7 cellular contexts compared by ENCODE assay signal in genomic region chr13:95660981-95661581, GRCh38. TPM values are rescaled to one million over a fixed set of nuclear protein-coding genes. Genes with fewer than 3 reads are reported as not detected.
A peak's percentile ranks its signal among the peaks of the same experiment; 100 is the strongest.
DNase-seq lines count a peak whose midpoint lies in the region; FAIRE-seq and TF ChIP-seq lines count a peak whose summit lies in the region.

No MANE protein-coding gene starts in this region.

- no peaks in the 10 kb centered on the region for H3K79me2 ChIP-seq in SU-DHL-6 (ENCODE audit: insufficient read depth, low read length)

- TF ChIP-seq CTCF in SU-DHL-6 (IDR thresholded peaks at IDR 0.05; ENCODE audit: insufficient read depth, low read length, poor library complexity, severe bottlenecking) (peak; percentile 56), tibial artery (IDR thresholded peaks at IDR 0.05) (no peak)

- no peaks in the 10 kb centered on the region for H3K9me2 ChIP-seq in SU-DHL-6 (replicated peaks; ENCODE audit: insufficient read depth, low read length)

- H3K9ac ChIP-seq in SU-DHL-6 (ENCODE audit: low read length) = no peak overlapping the region

- H2AFZ ChIP-seq in SU-DHL-6 (ENCODE audit: low read depth, low read length, severe bottlenecking) = no peak overlapping the region

- intact Hi-C loops in tibial artery (cut with DNase I; ENCODE audit: low total_unique reads) = no loop called here

- peak; percentile 96 for FAIRE-seq in G401.6 (lab: Jason Lieb, UNC)

- H3K4me2 ChIP-seq in SU-DHL-6 (ENCODE audit: low read depth, low read length, poor library complexity, severe bottlenecking) = no peak overlapping the region

- H3K27me3 ChIP-seq in SU-DHL-6 (ENCODE audit: low read length) (no peaks in the 10 kb centered on the region), tibial artery (no peaks in the 10 kb centered on the region)
- H3K27me3 ChIP-seq in effector memory CD4-positive, alpha-beta T cell (replicated peaks; ENCODE audit: control insufficient read depth, insufficient read depth, low read length, poor library complexity, severe bottlenecking) = no peaks in the 10 kb centered on the region

- H3K9me3 ChIP-seq in SU-DHL-6 (ENCODE audit: insufficient read depth, low read length) (peaks cover 2% of the 10 kb centered on the region; the same call in 1 of the 2 replicates), tibial artery (peaks cover 7 to 44% (median 22%) of the 10 kb centered on the region in 3 donors)
- H3K9me3 ChIP-seq in effector memory CD4-positive, alpha-beta T cell (ENCODE audit: control insufficient read depth, low read length) = no peaks in the 10 kb centered on the region

- H3F3A ChIP-seq in SU-DHL-6 (ENCODE audit: insufficient read depth) = no peaks in the 10 kb centered on the region

- H3K36me3 ChIP-seq in SU-DHL-6 (ENCODE audit: low read length) (no peaks in the 10 kb centered on the region), tibial artery (no peaks in the 10 kb centered on the region)
- H3K36me3 ChIP-seq in effector memory CD4-positive, alpha-beta T cell (ENCODE audit: control insufficient read depth, insufficient read depth, low read length) = no peaks in the 10 kb centered on the region

- H3K27ac ChIP-seq in SU-DHL-6 (ENCODE audit: low read depth, low read length) (no peak overlapping the region), tibial artery (no peak overlapping the region)
- no peak overlapping the region for H3K27ac ChIP-seq in effector memory CD4-positive, alpha-beta T cell (ENCODE audit: insufficient read depth, low read length, poor library complexity, severe bottlenecking)

- H3K4me1 ChIP-seq in effector memory CD4-positive, alpha-beta T cell (ENCODE audit: control insufficient read depth, insufficient read depth, low read length, poor library complexity, severe bottlenecking) = no peaks in the 10 kb centered on the region
- H3K4me1 ChIP-seq in tibial artery = no peaks in the 10 kb centered on the region

- H3K4me3 ChIP-seq in SU-DHL-6 (ENCODE audit: insufficient read depth, low read length, poor library complexity, severe bottlenecking) = no peak overlapping the region
- no peak overlapping the region for H3K4me3 ChIP-seq in effector memory CD4-positive, alpha-beta T cell (ENCODE audit: insufficient read depth, low read depth, low read length, poor library complexity, severe bottlenecking)
- no peak overlapping the region for H3K4me3 ChIP-seq in tibial artery

- DNase-seq in LHCN-M2 (ENCODE audit: low read depth) = peak; percentile 56
- peak; percentile 26 for DNase-seq in iPS-NIHi11 (ENCODE audit: low spot score)
- no peak for DNase-seq in effector memory CD4-positive, alpha-beta T cell
- no peak for DNase-seq in stimulated activated CD4-positive, alpha-beta T cell treated with anti-CD3 and anti-CD28 coated beads, Interleukin-12 subunit alpha, Interleukin-12 subunit beta, amount 100 ng/mL, for 4 hours
- no peak for DNase-seq in tibial artery

- H4K20me1 ChIP-seq in SU-DHL-6 (ENCODE audit: low read depth, low read length) = no peaks in the 10 kb centered on the region

RNA-seq across cellular contexts. Expression of gene DNAJC3, which starts 15.9 kb away (rescaled TPM):
- 41.4 and 43.2 TPM in 2 replicates for total RNA-seq in LHCN-M2 (2014; rRNA removed)
- polyA plus RNA-seq in LHCN-M2 (2012) = 9.7 TPM

RNA-seq across cellular contexts. Expression of gene DZIP1, which starts 16.6 kb away (rescaled TPM):
- total RNA-seq in LHCN-M2 (2014; rRNA removed) = 33.7 and 34.9 TPM in 2 replicates
- polyA plus RNA-seq in LHCN-M2 (2012) = 13.4 TPM

Comparison
In these comparisons a context has a peak if more than half of its experiments do, and no peak if none do; other contexts are left out.
1. DNase-seq: peak in LHCN-M2 (single experiment) and iPS-NIHi11 (single experiment); none in effector memory CD4-positive, alpha-beta T cell (0 of 3), stimulated activated CD4-positive, alpha-beta T cell treated with anti-CD3 and anti-CD28 coated beads, Interleukin-12 subunit alpha, Interleukin-12 subunit beta, amount 100 ng/mL, for 4 hours (single experiment) and tibial artery (0 of 2).